In genomic region chr10:1420663-1421362, GRCh38 we compare ENCODE assay signal across 8 cellular contexts.
DNase-seq lines count a peak whose midpoint lies in the region; ATAC-seq and TF ChIP-seq lines count a peak whose summit lies in the region.

No MANE protein-coding gene starts in this region.

- H3K9me3 Mint-ChIP-seq in stimulated activated effector memory CD8-positive, alpha-beta T cell treated with anti-CD3 and anti-CD28 coated beads, Interleukin-12 subunit alpha, Interleukin-12 subunit beta, amount 100 ng/mL, for 72 hours = no peaks in the 10 kb centered on the region

- WGBS in mesodermal cell (ENCODE audit: insufficient coverage in 2 of 2), 2 experiments = 9 to 10% methylated on average over 18 to 24 of the region's 25 CpGs

- TF ChIP-seq CTCF in C4-2B (conservative IDR thresholded peaks at IDR 0.05) (peak; percentile 94), choroid plexus epithelial cell (conservative IDR thresholded peaks at IDR 0.05; ENCODE audit: low read depth, low read length) (peak; percentile 32)

- H3K9me3 ChIP-seq in mesodermal cell (ENCODE audit: control insufficient read depth, low read length) = no peaks in the 10 kb centered on the region

- ATAC-seq in GM19043 (IDR thresholded peaks at IDR 0.05; ENCODE audit: low read depth, unreplicated experiment) (peak; percentile 93), HG03175 (IDR thresholded peaks at IDR 0.05; ENCODE audit: unreplicated experiment) (peak; percentile 88)
- peak; percentile 87 for ATAC-seq in stimulated activated effector memory CD8-positive, alpha-beta T cell treated with anti-CD3 and anti-CD28 coated beads, Interleukin-12 subunit alpha, Interleukin-12 subunit beta, amount 100 ng/mL, for 72 hours

- H3K4me3 ChIP-seq in choroid plexus epithelial cell (ENCODE audit: low read depth, low read length) (no peak overlapping the region), mesodermal cell (ENCODE audit: extremely low read depth, insufficient read depth, low read length, poor library complexity, severe bottlenecking) (peak overlapping the region; percentile 1)

- H3K27ac ChIP-seq in C4-2B (no peak overlapping the region), mesodermal cell (ENCODE audit: low read depth, low read length, severe bottlenecking) (no peak overlapping the region)

- no peaks in the 10 kb centered on the region for H3K4me1 ChIP-seq in mesodermal cell (ENCODE audit: control insufficient read depth, insufficient read depth, low read length, poor library complexity, severe bottlenecking)

- H3K27ac Mint-ChIP-seq in stimulated activated effector memory CD8-positive, alpha-beta T cell treated with anti-CD3 and anti-CD28 coated beads, Interleukin-12 subunit alpha, Interleukin-12 subunit beta, amount 100 ng/mL, for 72 hours = no peak overlapping the region

- H3K36me3 ChIP-seq in mesodermal cell (ENCODE audit: control insufficient read depth, insufficient read depth, low read length) = no peaks in the 10 kb centered on the region

- H3K4me3 Mint-ChIP-seq in stimulated activated effector memory CD8-positive, alpha-beta T cell treated with anti-CD3 and anti-CD28 coated beads, Interleukin-12 subunit alpha, Interleukin-12 subunit beta, amount 100 ng/mL, for 72 hours = peak overlapping the region; percentile 25

- DNase-seq in NCI-H2171 treated with DMSO at 0.1 percent for 48 hours (lab: John Stamatoyannopoulos, UW) = peak; percentile 83
- DNase-seq in activated CD4-positive, CD25-positive, alpha-beta regulatory T cell treated with anti-CD3 and anti-CD28 coated beads, Interleukin-2, amount 50 U/mL, for 72 hours = peak; percentile 64
- DNase-seq in choroid plexus epithelial cell (ENCODE audit: low read depth) = peak; percentile 15
- DNase-seq in stimulated activated effector memory CD8-positive, alpha-beta T cell treated with anti-CD3 and anti-CD28 coated beads, Interleukin-12 subunit alpha, Interleukin-12 subunit beta, amount 100 ng/mL, for 72 hours (ENCODE audit: low spot score in 2 of 2) = peak; percentile 43 to 80

- peaks cover 11% of the 10 kb centered on the region for H3K4me1 Mint-ChIP-seq in stimulated activated effector memory CD8-positive, alpha-beta T cell treated with anti-CD3 and anti-CD28 coated beads, Interleukin-12 subunit alpha, Interleukin-12 subunit beta, amount 100 ng/mL, for 72 hours

- no peaks in the 10 kb centered on the region for H3K36me3 Mint-ChIP-seq in stimulated activated effector memory CD8-positive, alpha-beta T cell treated with anti-CD3 and anti-CD28 coated beads, Interleukin-12 subunit alpha, Interleukin-12 subunit beta, amount 100 ng/mL, for 72 hours

Comparison
In these comparisons a context has a peak if more than half of its experiments do, and no peak if none do; other contexts are left out.
1. DNase-seq: peak in every context shown above with its lines; median percentile 83 in NCI-H2171 treated with DMSO at 0.1 percent for 48 hours; 64 in activated CD4-positive, CD25-positive, alpha-beta regulatory T cell treated with anti-CD3 and anti-CD28 coated beads, Interleukin-2, amount 50 U/mL, for 72 hours; 62 in stimulated activated effector memory CD8-positive, alpha-beta T cell treated with anti-CD3 and anti-CD28 coated beads, Interleukin-12 subunit alpha, Interleukin-12 subunit beta, amount 100 ng/mL, for 72 hours; 15 in choroid plexus epithelial cell.